Comparison of ENCODE assay signal across 7 cellular contexts in the genomic region with DNA sequence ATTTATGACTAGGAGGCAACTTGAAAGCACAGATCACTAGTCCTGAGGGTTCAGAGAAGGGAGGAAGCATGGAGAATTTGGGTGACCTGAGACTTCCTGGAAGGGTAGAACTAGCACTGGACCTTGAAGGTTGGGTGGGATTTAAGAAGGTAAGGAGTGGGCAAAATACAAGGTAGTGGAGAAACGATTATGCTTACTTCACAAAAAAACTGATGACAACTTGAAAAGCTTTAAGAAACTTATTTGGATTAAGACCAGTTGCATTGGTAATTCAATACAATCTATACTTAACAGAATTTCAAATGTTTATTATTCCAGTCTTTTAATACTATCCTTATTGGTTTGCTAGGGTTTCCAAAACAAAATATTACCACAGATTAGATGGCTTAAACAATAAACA.
"Had no signal": no experiment of that assay in that cellular context is flagged by ENCODE, and none has a peak within 500 bp of the region (broad histone marks: within the 10 kb centered on the region; RNA-seq: fewer than 3 reads in every experiment).

No MANE protein-coding gene starts in this region.

- H3K27me3 Mint-ChIP-seq: IgD-negative memory B cell had no signal

- H3K36me3 Mint-ChIP-seq: IgD-negative memory B cell had no signal

- H3K4me3 Mint-ChIP-seq: IgD-negative memory B cell had no signal

- H3K4me2 ChIP-seq: KMS-11 had no signal

- H3K27ac ChIP-seq: HL-60, KMS-11 had no signal

- DNase-seq: Karpas-422, KBM-7, KG1 had no signal

- H3K27ac Mint-ChIP-seq: IgD-negative memory B cell had no signal

- H3K9ac ChIP-seq: KMS-11 had no signal

- H3K4me1 Mint-ChIP-seq: IgD-negative memory B cell had no signal

- FAIRE-seq: HTR-8/SVneo had no signal
